24 cellular contexts compared by ENCODE assay signal in the genomic region with DNA sequence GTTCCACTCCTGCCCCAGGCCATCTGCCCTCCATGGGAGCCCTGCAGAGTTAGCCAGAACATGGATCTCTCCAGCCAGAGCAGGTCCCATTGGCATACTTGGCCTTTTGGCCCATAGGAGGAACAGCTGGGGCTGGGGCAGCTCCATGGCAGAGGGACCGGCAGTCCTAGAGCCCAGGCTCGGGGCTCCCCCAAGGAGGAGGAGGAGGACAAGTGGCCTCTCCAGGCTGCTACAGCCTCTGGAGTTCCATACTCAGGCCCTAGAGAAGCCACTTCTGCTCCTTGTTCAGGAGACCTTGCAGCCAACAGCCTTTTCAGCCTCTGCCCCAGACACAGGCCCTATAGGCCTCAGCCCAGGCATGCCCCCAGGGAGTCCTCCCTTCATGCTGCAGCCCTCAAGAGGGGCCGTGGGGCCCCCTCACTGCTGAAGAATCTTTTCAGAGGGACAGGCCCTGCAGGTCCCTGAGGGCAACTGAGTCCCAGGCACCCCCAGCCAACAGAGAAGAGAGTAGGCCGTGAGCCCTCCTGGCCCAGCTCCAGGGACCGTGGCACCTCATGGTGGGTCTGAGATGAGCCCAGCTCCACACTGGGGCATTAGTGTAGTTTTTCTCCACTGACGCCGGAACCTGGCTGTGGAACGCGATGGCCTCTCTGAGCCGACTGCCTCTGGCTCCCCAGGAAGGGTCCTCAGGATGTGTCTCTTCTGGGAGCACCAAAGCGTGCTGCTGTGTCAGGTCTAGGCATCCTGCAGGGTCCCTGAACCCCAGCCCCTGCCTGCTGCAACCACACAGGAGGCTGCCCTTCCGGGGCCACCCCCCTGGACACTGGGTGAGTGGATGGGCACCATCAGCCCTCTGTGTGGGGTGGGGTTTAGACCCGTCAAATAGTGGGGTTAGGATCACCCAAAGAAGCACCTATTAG.
DNase-seq lines count a peak whose midpoint lies in the region; ATAC-seq, FAIRE-seq and TF ChIP-seq lines count a peak whose summit lies in the region.
"Had no signal": no experiment of that assay in that cellular context is flagged by ENCODE, and none has a peak within 500 bp of the region (broad histone marks: within the 10 kb centered on the region; RNA-seq: fewer than 3 reads in every experiment).

No MANE protein-coding gene starts in this region.

- no peak for FAIRE-seq in A549 (lab: Jason Lieb, UNC)

- H3K4me1 Mint-ChIP-seq in chondrocyte (ENCODE audit: low read depth), result peaks cover 45% of the 10 kb centered on the region
- H3K4me1 Mint-ChIP-seq: IgD-negative memory B cell had no signal

- H3K27me3 Mint-ChIP-seq in chondrocyte (ENCODE audit: low read depth), result no peaks in the 10 kb centered on the region

- H3K9ac ChIP-seq in trophoblast cell (ENCODE audit: low read length), result no peak overlapping the region
- no peak overlapping the region for H3K9ac ChIP-seq in PC-3 (ENCODE audit: low read length)

- H3K4ac ChIP-seq in trophoblast cell (ENCODE audit: low read depth, low read length), result no peak overlapping the region

- H3K4me1 ChIP-seq in A549 (peaks cover 54% of the 10 kb centered on the region), left lung (peaks cover 10 to 14% of the 10 kb centered on the region in 2 donors), trophoblast cell (ENCODE audit: control insufficient read depth in 1 of 2, insufficient read depth in 2 of 2, low read length in 2 of 2) (peaks cover 8 to 15% of the 10 kb centered on the region in 2 experiments), PC-3 (ENCODE audit: insufficient read depth, low read length) (peaks cover 12% of the 10 kb centered on the region)
- H3K4me1 ChIP-seq: Caco-2 had no signal

- H3K23ac ChIP-seq in trophoblast cell (ENCODE audit: low read length), result no peak overlapping the region

- no peak overlapping the region for H2BK12ac ChIP-seq in trophoblast cell (ENCODE audit: low read length)

- ATAC-seq in A549 (no peak), left lung (peak; percentile 80), HG03432 (IDR thresholded peaks at IDR 0.05; ENCODE audit: unreplicated experiment) (no peak), PC-3 (no peak)
- ATAC-seq: CD8-positive, alpha-beta T cell had no signal

- no peak overlapping the region for H2BK120ac ChIP-seq in trophoblast cell (ENCODE audit: insufficient read depth, low read length, poor library complexity)

- H3K4me3 Mint-ChIP-seq in chondrocyte (ENCODE audit: unreplicated experiment), result no peak overlapping the region
- H3K4me3 Mint-ChIP-seq: CD8-positive, alpha-beta T cell; IgD-negative memory B cell had no signal

- intact Hi-C loops in left lung (cut with DNase I), result no loop called here
- intact Hi-C loops in PC-3 (cut with micrococcal nuclease), result no loop called here

- no peak overlapping the region for H2AK5ac ChIP-seq in trophoblast cell (ENCODE audit: low read length)

- no peak for TF ChIP-seq RAD21 in A549 (conservative IDR thresholded peaks at IDR 0.05 in 1 of 2, IDR thresholded peaks at IDR 0.05 in 1 of 2)

- H2BK5ac ChIP-seq in trophoblast cell (ENCODE audit: low read depth, low read length, poor library complexity), result no peak overlapping the region

- TF ChIP-seq POLR2A in A549 (IDR thresholded peaks at IDR 0.05; ENCODE audit: low read length), result no peak

- 90% methylated on average over 2 of the region's 13 CpGs for WGBS in A549 (ENCODE audit: missing lambda C conversion rate)
- WGBS in trophoblast cell (ENCODE audit: extremely low coverage, insufficient coverage, insufficient read length), result no CpG with 5 or more reads among the region's 13 CpGs

- H3K18ac ChIP-seq in trophoblast cell (ENCODE audit: low read length), result peak overlapping the region; percentile 9

- H4K20me1 ChIP-seq in PC-3 (ENCODE audit: low read length), result no peaks in the 10 kb centered on the region

- H4K8ac ChIP-seq in trophoblast cell (ENCODE audit: low read depth, low read length), result no peak overlapping the region

- no peak overlapping the region for H3K4me3 ChIP-seq in A549
- H3K4me3 ChIP-seq in left lung, result no peak overlapping the region
- H3K4me3 ChIP-seq in trophoblast cell (ENCODE audit: low read depth, low read length), result no peak overlapping the region
- no peak overlapping the region for H3K4me3 ChIP-seq in PC-3 (ENCODE audit: low read length)
- H3K4me3 ChIP-seq: SJSA1 had no signal

- no peaks in the 10 kb centered on the region for H3K36me3 Mint-ChIP-seq in chondrocyte (ENCODE audit: low read depth)
- H3K36me3 Mint-ChIP-seq: CD8-positive, alpha-beta T cell; IgD-negative memory B cell had no signal

- no peak overlapping the region for H3K27ac Mint-ChIP-seq in chondrocyte (ENCODE audit: unreplicated experiment)
- H3K27ac Mint-ChIP-seq: CD8-positive, alpha-beta T cell; IgD-negative memory B cell had no signal

- H2AFZ ChIP-seq in trophoblast cell (ENCODE audit: insufficient read depth, low read length, poor library complexity), result no peak overlapping the region
- H2AFZ ChIP-seq in PC-3 (ENCODE audit: low read length), result no peak overlapping the region

- H3K27me3 ChIP-seq in left lung (no peaks in the 10 kb centered on the region), trophoblast cell (ENCODE audit: insufficient read depth, low read length) (no peaks in the 10 kb centered on the region), PC-3 (ENCODE audit: low read length) (peaks cover 21% of the 10 kb centered on the region)
- H3K27me3 ChIP-seq: SJSA1 had no signal

- H3K9me3 ChIP-seq in A549 (no peaks in the 10 kb centered on the region), left lung (no peaks in the 10 kb centered on the region), trophoblast cell (ENCODE audit: insufficient read depth, low read depth, low read length) (peaks cover 5% of the 10 kb centered on the region), PC-3 (ENCODE audit: low read length) (no peaks in the 10 kb centered on the region)
- H3K9me3 ChIP-seq: Caco-2, SJSA1 had no signal

- H3K79me2 ChIP-seq in trophoblast cell (ENCODE audit: control insufficient read depth, insufficient read depth, low read length, poor library complexity) (no peaks in the 10 kb centered on the region), PC-3 (ENCODE audit: low read length) (no peaks in the 10 kb centered on the region)

- no peaks in the 10 kb centered on the region for H3F3A ChIP-seq in PC-3 (ENCODE audit: low read length, unreplicated experiment)

- no TSS peak for BruUV-seq in PC-3 (replicated peaks; lab: Mats Ljungman, UMichigan)

- POLR2A ChIA-PET in A549 (lab: Yijun Ruan, JAX) (interaction anchor here (1.1 kb wide), 1 partner anchor 356 kb away, joined by 3 read pairs; no protein-coding TSS in a partner anchor), PC-3 (lab: Charles Lee; ENCODE audit: unreplicated experiment) (no interaction called here)

- TF ChIP-seq CTCF in A549 (IDR thresholded peaks at IDR 0.05) (no peak), left lung (IDR thresholded peaks at IDR 0.05) (no peak), chondrocyte (IDR thresholded peaks at IDR 0.05) (no peak), PC-3 (conservative IDR thresholded peaks at IDR 0.05; ENCODE audit: low read depth, low read length) (no peak)

- H3K14ac ChIP-seq in trophoblast cell (ENCODE audit: low read length), result no peak overlapping the region

- H3K9me2 ChIP-seq in PC-3 (replicated peaks; ENCODE audit: low read length), result no peaks in the 10 kb centered on the region

- no peak overlapping the region for H4K12ac ChIP-seq in trophoblast cell (ENCODE audit: low read depth, low read length)

- H3K27ac ChIP-seq in A549, result peak overlapping the region; percentile 77 to 98
- H3K27ac ChIP-seq in left lung, result peak overlapping the region in 1 of 2 donors; percentile 44
- no peak overlapping the region for H3K27ac ChIP-seq in trophoblast cell (ENCODE audit: low read depth, low read length)
- H3K27ac ChIP-seq in PC-3 (ENCODE audit: low read length), result no peak overlapping the region
- H3K27ac ChIP-seq: SJSA1 had no signal

- H3K4me2 ChIP-seq in A549 (no peak overlapping the region), trophoblast cell (ENCODE audit: low read length) (no peak overlapping the region), PC-3 (ENCODE audit: low read length) (no peak overlapping the region)

- no peak for TF ChIP-seq EP300 in A549 (IDR thresholded peaks at IDR 0.05)

- DNase-seq in A549 (ENCODE audit: low read depth in 1 of 2, low spot score in 1 of 2), result no peak
- DNase-seq in DMS79 treated with DMSO at 0.1 percent for 48 hours (lab: John Stamatoyannopoulos, UW), result peak; percentile 40
- peak; percentile 55 to 82 for DNase-seq in left lung
- DNase-seq in trophoblast cell, result no peak
- no peak for DNase-seq in mucosa of gallbladder (ENCODE audit: low spot score)
- no peak for DNase-seq in chondrocyte (ENCODE audit: low spot score)
- no peak for DNase-seq in PC-3
- DNase-seq: 8988T; AML-193; C1 segment of cervical spinal cord; Caco-2; CD8-positive, alpha-beta T cell; H7; NCI-H1092 treated with DMSO at 0.1 percent for 48 hours; NCI-H1436 treated with DMSO at 0.1 percent for 48 hours; NCI-H187 treated with DMSO at 0.1 percent for 48 hours; NCI-H2171 treated with DMSO at 0.1 percent for 48 hours; NCI-H345; NCI-H524 treated with DMSO at 0.1 percent for 48 hours; NCI-H774; Right ventricle myocardium superior had no signal

- CTCF ChIA-PET in A549 (lab: Yijun Ruan, JAX), result interaction anchor here (1.1 to 2.6 kb wide), 5 partner anchors 10 to 431 kb away, joined by 4 to 20 read pairs (median 5); no protein-coding TSS in a partner anchor
- CTCF ChIA-PET in PC-3 (lab: Charles Lee), result no interaction called here

- no peaks in the 10 kb centered on the region for H3K36me3 ChIP-seq in left lung
- H3K36me3 ChIP-seq in trophoblast cell (ENCODE audit: control insufficient read depth in 1 of 2, insufficient read depth in 2 of 2, low read length in 2 of 2), result no peaks in the 10 kb centered on the region
- no peaks in the 10 kb centered on the region for H3K36me3 ChIP-seq in PC-3 (ENCODE audit: low read depth, low read length)
- H3K36me3 ChIP-seq: SJSA1 had no signal

- H3K79me1 ChIP-seq in trophoblast cell (ENCODE audit: low read length), result peaks cover 3% of the 10 kb centered on the region

- peaks cover 3% of the 10 kb centered on the region for H3K9me3 Mint-ChIP-seq in chondrocyte (ENCODE audit: low read depth)
- H3K9me3 Mint-ChIP-seq: CD8-positive, alpha-beta T cell; IgD-negative memory B cell had no signal

- peak overlapping the region; percentile 22 for H4K91ac ChIP-seq in trophoblast cell (ENCODE audit: low read depth, low read length)

TF ChIP-seq in A549, 52 proteins besides CTCF, POLR2A, EP300 and RAD21 (continues in another document):
- TF ChIP-seq EHMT2 (IDR thresholded peaks at IDR 0.05; ENCODE audit: low read depth) (no peak), ZC3H11A (IDR thresholded peaks at IDR 0.05) (no peak), HDAC2 (IDR thresholded peaks at IDR 0.05) (no peak), HEYL (CRISPR knock-in tag; IDR thresholded peaks at IDR 0.05) (no peak), HOXB5 (CRISPR knock-in tag; IDR thresholded peaks at IDR 0.05) (no peak)

Comparison
In these comparisons a context has a peak if more than half of its experiments do, and no peak if none do; other contexts are left out.
1. DNase-seq: peak in DMS79 treated with DMSO at 0.1 percent for 48 hours (single experiment) and left lung (2 of 2); none in A549 (0 of 2), trophoblast cell (0 of 2), mucosa of gallbladder (single experiment), chondrocyte (single experiment) and PC-3 (single experiment).
2. H3K27ac ChIP-seq: peak in A549 (2 of 2); none in trophoblast cell (single experiment) and PC-3 (single experiment).